ENCODE assay signal across 18 cellular contexts in the genomic region with DNA sequence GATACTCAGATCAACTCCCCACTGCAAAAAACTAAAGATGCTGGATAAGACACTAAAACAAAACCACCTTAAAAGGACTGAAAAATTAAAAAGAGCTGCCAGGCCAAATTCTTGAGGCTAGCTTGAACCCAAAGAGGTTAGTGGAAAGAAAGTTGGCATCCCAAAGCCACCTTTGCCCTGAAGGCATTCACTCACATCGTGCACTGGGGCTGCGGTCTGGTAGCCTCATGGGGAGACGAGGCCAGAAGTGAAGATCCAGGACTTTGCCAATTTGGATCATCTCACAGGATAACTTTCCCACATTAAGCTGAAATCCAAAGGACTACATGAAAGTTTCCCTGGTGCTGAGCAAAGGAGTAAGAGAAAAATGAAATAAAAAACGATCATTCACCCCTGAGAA.
DNase-seq lines count a peak whose midpoint lies in the region; ATAC-seq and TF ChIP-seq lines count a peak whose summit lies in the region.
"Had no signal": no experiment of that assay in that cellular context is flagged by ENCODE, and none has a peak within 500 bp of the region (broad histone marks: within the 10 kb centered on the region; RNA-seq: fewer than 3 reads in every experiment).

No MANE protein-coding gene starts in this region.

- ATAC-seq in HG03095 (IDR thresholded peaks at IDR 0.05; ENCODE audit: unreplicated experiment) (no peak), GM18907 (IDR thresholded peaks at IDR 0.05; ENCODE audit: unreplicated experiment) (no peak)
- ATAC-seq: CD8-positive, alpha-beta T cell; GM12878 had no signal

- H3K4me3 ChIP-seq in astrocyte of the cerebellum (ENCODE audit: low read depth, low read length) (no peak overlapping the region), fibroblast of mammary gland (ENCODE audit: control insufficient read depth, low read depth, low read length) (no peak overlapping the region)
- H3K4me3 ChIP-seq: BLaER1, GM12878, HAP-1 had no signal

- TF ChIP-seq CTCF in astrocyte of the cerebellum (IDR thresholded peaks at IDR 0.05; ENCODE audit: low read depth, low read length, missing control alignments) (no peak), fibroblast of mammary gland (conservative IDR thresholded peaks at IDR 0.05; ENCODE audit: control insufficient read depth, insufficient read depth, low read depth, low read length) (no peak)

- peak; percentile 84 for DNase-seq in M059J (ENCODE audit: low read depth)
- peak; percentile 34 for DNase-seq in astrocyte of the cerebellum (ENCODE audit: low read depth)
- peak; percentile 17 for DNase-seq in fibroblast of mammary gland (ENCODE audit: low read depth)
- DNase-seq in activated gamma-delta T cell (lab: John Stamatoyannopoulos, UW), result no peak
- DNase-seq: Caco-2; CD4-positive, CD25-positive, alpha-beta regulatory T cell; CD8-positive, alpha-beta T cell; DMS 273 treated with DMSO at 0.1 percent for 48 hours; DMS79; EL; GDM1; GOT3; HFFc6 had no signal

- in situ Hi-C loops in astrocyte of the cerebellum (cut with HindIII; ENCODE audit: low sequenced_read_pairs), result no loop called here
